8 cellular contexts compared by ENCODE assay signal in the genomic region with DNA sequence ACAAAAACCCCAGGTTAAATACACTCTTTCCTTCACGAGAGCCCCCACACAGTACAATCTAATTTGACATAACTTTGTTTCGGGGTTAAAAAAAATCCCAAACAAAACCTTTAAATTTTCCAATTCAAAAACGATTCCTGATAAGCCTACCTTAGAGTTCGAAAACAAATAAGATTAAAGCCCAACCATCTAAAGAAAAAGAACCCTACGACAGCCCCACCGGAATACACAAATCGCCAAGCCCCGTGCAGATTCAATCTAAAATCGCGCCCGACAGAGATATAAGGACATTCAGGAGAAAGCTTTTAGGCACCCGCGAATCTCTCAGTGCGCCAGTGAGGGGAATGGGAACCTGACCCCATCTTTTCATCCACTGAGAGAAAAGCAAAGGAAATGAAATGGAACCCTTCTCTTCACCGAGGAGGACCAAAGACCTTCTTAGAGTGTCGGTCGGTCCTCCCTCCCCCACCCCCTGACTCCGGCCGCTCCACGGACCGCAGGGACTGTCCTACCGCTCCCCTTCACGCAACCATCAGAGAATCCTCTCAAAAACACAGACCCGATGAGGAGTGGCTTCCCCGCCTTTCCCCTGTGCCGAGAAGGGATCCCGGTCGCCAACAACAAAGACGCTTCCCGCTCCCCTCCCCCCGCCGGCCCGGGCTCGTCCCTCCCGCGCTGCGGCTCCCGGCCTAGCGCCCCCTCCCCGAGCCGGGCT. TPM values are rescaled to one million over a fixed set of nuclear protein-coding genes. Genes with fewer than 3 reads are reported as not detected.
DNase-seq lines count a peak whose midpoint lies in the region; ATAC-seq and TF ChIP-seq lines count a peak whose summit lies in the region.

No MANE protein-coding gene starts in this region.

- H3K27me3 ChIP-seq in prostate gland (replicated peaks; ENCODE audit: insufficient read depth), result no peaks in the 10 kb centered on the region

- 0% methylated on average over 31 of the region's 41 CpGs for WGBS in prostate gland

- H3K36me3 ChIP-seq in prostate gland, result no peaks in the 10 kb centered on the region

- no peak for TF ChIP-seq POLR2A in prostate gland (IDR thresholded peaks at IDR 0.05)

- H3K27ac ChIP-seq in prostate gland, result peak overlapping the region; percentile 93 to 95

- in situ Hi-C loops in GM13976 (cut with MboI; ENCODE audit: low sequenced_read_pairs, unreplicated experiment), result no loop called here

- H3K4me3 ChIP-seq in prostate gland, result peak overlapping the region; percentile 96

- ATAC-seq in HG03460 (IDR thresholded peaks at IDR 0.05; ENCODE audit: unreplicated experiment), result peak; percentile 1

- no peaks in the 10 kb centered on the region for H3K4me1 ChIP-seq in prostate gland (replicated peaks)

- no peaks in the 10 kb centered on the region for H3K9me3 ChIP-seq in prostate gland

- TF ChIP-seq CTCF in GM13976 (IDR thresholded peaks at IDR 0.05; ENCODE audit: borderline replicate concordance, control extremely low read depth, extremely low read depth, insufficient read depth, missing control alignments) (no peak), prostate gland (IDR thresholded peaks at IDR 0.05) (no peak)

- intact Hi-C loops in prostate gland (cut with DNase I), result loop anchor here (2.0 kb wide), 1 partner anchor 141 kb away; a partner anchor contains a TSS

- DNase-seq in 8988T (peak; percentile 20), GM13976 (ENCODE audit: low spot score) (peak; percentile 40), SK-N-DZ (ENCODE audit: low spot score) (peak; percentile 56), astrocyte of the hippocampus (ENCODE audit: low read depth, low spot score) (peak; percentile 76), hepatic stellate cell (ENCODE audit: low spot score) (peak; percentile 45), prostate gland (ENCODE audit: low spot score) (peak; percentile 58), ecto neural progenitor cell (ENCODE audit: low spot score) (no peak)

RNA-seq across cellular contexts. Expression of a gene that starts 0.9 kb away (rescaled TPM):
- 41.3 and 50.2 TPM in 2 replicates for polyA plus RNA-seq in SK-N-DZ (2014; cell fraction: cytosol; rRNA removed)
- polyA plus RNA-seq in SK-N-DZ (2014; cell fraction: nucleus; rRNA removed), result 15.6 and 19.0 TPM in 2 replicates
- 10 to 100 TPM; 31.6 to 42.4 TPM for total RNA-seq in prostate gland

RNA-seq across cellular contexts. Expression of a gene that starts 1.4 kb away (rescaled TPM):
- polyA plus RNA-seq in SK-N-DZ (2014; cell fraction: cytosol; rRNA removed), result 16.2 and 24.1 TPM in 2 replicates
- 5.5 and 6.1 TPM in 2 replicates for polyA plus RNA-seq in SK-N-DZ (2014; cell fraction: nucleus; rRNA removed)
- total RNA-seq in prostate gland, result 10 to 100 TPM; 20.1 to 21.4 TPM
